20 cellular contexts compared by ENCODE assay signal in the genomic region with DNA sequence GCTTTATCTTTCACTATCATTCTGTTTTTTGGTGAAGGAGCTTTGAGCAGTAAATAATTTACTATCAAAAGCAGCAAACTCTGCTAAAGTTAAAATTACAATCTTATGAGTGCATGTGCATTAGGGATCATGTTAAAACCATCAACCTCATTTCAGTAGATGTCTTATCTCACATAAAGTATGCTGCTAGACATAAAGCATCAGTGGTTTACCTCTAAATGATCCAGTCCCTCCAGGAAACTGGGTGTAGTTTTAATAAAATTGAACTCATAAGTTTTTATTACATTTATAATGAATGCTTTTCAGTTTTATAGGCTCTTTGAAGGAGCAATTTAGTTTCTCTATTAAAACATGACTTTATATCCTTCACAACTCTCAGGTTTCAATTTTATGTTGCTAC.
A peak's percentile ranks its signal among the peaks of the same experiment; 100 is the strongest.
DNase-seq lines count a peak whose midpoint lies in the region; ATAC-seq, FAIRE-seq and TF ChIP-seq lines count a peak whose summit lies in the region.
"Had no signal": no experiment of that assay in that cellular context is flagged by ENCODE, and none has a peak within 500 bp of the region (broad histone marks: within the 10 kb centered on the region; RNA-seq: fewer than 3 reads in every experiment).

No MANE protein-coding gene starts in this region.

- H3K27me3 ChIP-seq in esophagus squamous epithelium (no peaks in the 10 kb centered on the region), psoas muscle (ENCODE audit: insufficient read depth in 3 of 3, low read length in 2 of 3) (no peaks in the 10 kb centered on the region)
- H3K27me3 ChIP-seq: BLaER1, Peyer's patch had no signal

- no peak for TF ChIP-seq POLR2A in esophagus squamous epithelium (IDR thresholded peaks at IDR 0.05)

- peak; percentile 79 for FAIRE-seq in RCC 7860 (lab: Jason Lieb, UNC)
- FAIRE-seq: H54, HTR-8/SVneo had no signal

- H3K27ac ChIP-seq in esophagus squamous epithelium = no peak overlapping the region
- H3K27ac ChIP-seq in psoas muscle = no peak overlapping the region
- H3K27ac ChIP-seq: BLaER1, Peyer's patch had no signal

- TF ChIP-seq CTCF in esophagus squamous epithelium (IDR thresholded peaks at IDR 0.05) = no peak
- no peak for TF ChIP-seq CTCF in psoas muscle (IDR thresholded peaks at IDR 0.05)

- no peaks in the 10 kb centered on the region for H3K4me1 ChIP-seq in esophagus squamous epithelium
- no peaks in the 10 kb centered on the region for H3K4me1 ChIP-seq in psoas muscle
- H3K4me1 ChIP-seq: BLaER1, Peyer's patch had no signal

- intact Hi-C loops in esophagus squamous epithelium (cut with DNase I) = no loop called here
- intact Hi-C loops in psoas muscle (cut with DNase I) = loop anchor here in 1 of 2 donors (10.0 kb wide), 1 partner anchor 1735 kb away; a partner anchor contains a TSS

- DNase-seq in HT-29 (ENCODE audit: low spot score) (peak; percentile 74), RCC 7860 (ENCODE audit: low spot score) (no peak), fibroblast of peridontal ligament (ENCODE audit: extremely low read depth) (peak; percentile 8), renal cortical epithelial cell (ENCODE audit: low read depth) (peak; percentile 16), esophagus squamous epithelium (lab: John Stamatoyannopoulos, UW) (no peak), psoas muscle (no peak)
- DNase-seq: CD8-positive, alpha-beta memory T cell; DMS 273 treated with DMSO at 0.1 percent for 48 hours; NCI-H1092; NCI-H1694 treated with DMSO at 0.1 percent for 48 hours; NCI-H446; NCI-H748 treated with DMSO at 0.1 percent for 48 hours; Peyer's patch; SHP77; SW 1271 had no signal

- H3K36me3 ChIP-seq in esophagus squamous epithelium (no peaks in the 10 kb centered on the region), psoas muscle (ENCODE audit: insufficient read depth in 1 of 2, low read depth in 1 of 2) (no peaks in the 10 kb centered on the region)
- H3K36me3 ChIP-seq: BLaER1, Peyer's patch had no signal

- H3K4me3 ChIP-seq in esophagus squamous epithelium = no peak overlapping the region
- no peak overlapping the region for H3K4me3 ChIP-seq in psoas muscle
- H3K4me3 ChIP-seq: BLaER1, Peyer's patch had no signal

- H3K9me3 ChIP-seq in esophagus squamous epithelium = peaks cover 0 to 5% (median 0%) of the 10 kb centered on the region in 3 donors
- H3K9me3 ChIP-seq in psoas muscle = no peaks in the 10 kb centered on the region
- H3K9me3 ChIP-seq: BLaER1, Peyer's patch had no signal

- ATAC-seq in HG03135 (IDR thresholded peaks at IDR 0.05; ENCODE audit: unreplicated experiment) (no peak), HG03097 (IDR thresholded peaks at IDR 0.05; ENCODE audit: low FRiP score, unreplicated experiment) (no peak), psoas muscle (no peak)

Comparison
In these comparisons a context has a peak if more than half of its experiments do, and no peak if none do; other contexts are left out.
1. DNase-seq: peak in HT-29 (single experiment), fibroblast of peridontal ligament (single experiment) and renal cortical epithelial cell (single experiment); none in RCC 7860 (single experiment), esophagus squamous epithelium (single experiment) and psoas muscle (0 of 2).